In genomic region chr15:35381328-35381727, GRCh38 we compare ENCODE assay signal across 22 cellular contexts.
"Had no signal": no experiment of that assay in that cellular context is flagged by ENCODE, and none has a peak within 500 bp of the region (broad histone marks: within the 10 kb centered on the region; RNA-seq: fewer than 3 reads in every experiment).

No MANE protein-coding gene starts in this region.

- DNase-seq: effector CD4-positive, alpha-beta T cell; endodermal cell; erythroblast; foreskin keratinocyte; head of caudate nucleus; kidney; left cardiac atrium; left ventricle myocardium superior; mesenchymal stem cell; naive thymus-derived CD4-positive, alpha-beta T cell; stimulated activated CD4-positive, alpha-beta T cell treated with anti-CD3 and anti-CD28 coated beads, Interleukin-2, amount 100 ng/mL, for 48 hours; stimulated activated naive CD8-positive, alpha-beta T cell treated with anti-CD3 and anti-CD28 coated beads, Interleukin-15, Interleukin-2, amounts not matched to agents 100 U/mL and 50 U/mL, for 24 hours; thyroid gland had no signal

- ATAC-seq: foreskin keratinocyte; left cardiac atrium; left ventricle myocardium superior; naive thymus-derived CD4-positive, alpha-beta T cell; stimulated activated naive CD8-positive, alpha-beta T cell treated with anti-CD3 and anti-CD28 coated beads, Interleukin-15, Interleukin-2, amounts not matched to agents 100 U/mL and 50 U/mL, for 24 hours had no signal

- H3K4me3 ChIP-seq: coronary artery, hepatocyte, lung, right atrium auricular region, smooth muscle cell, suprapubic skin, thyroid gland had no signal

- H3K4me1 ChIP-seq: right atrium auricular region, suprapubic skin, thyroid gland had no signal

- H3K36me3 ChIP-seq: neutrophil, right atrium auricular region, thyroid gland had no signal

- H3K27me3 ChIP-seq: foreskin keratinocyte, hepatocyte, neutrophil, right atrium auricular region, suprapubic skin, thyroid gland had no signal

- FAIRE-seq: endothelial cell of umbilical vein, kidney, urothelium cell line had no signal

- H3K9me3 ChIP-seq: neutrophil, right atrium auricular region, suprapubic skin, thyroid gland had no signal

- H3K27ac ChIP-seq: coronary artery, foreskin keratinocyte, hepatocyte, neutrophil, right atrium auricular region, suprapubic skin, thyroid gland had no signal
